ENCODE assay signal across 8 cellular contexts in genomic region chr22:50783033-50783880, GRCh38. TPM values are rescaled to one million over a fixed set of nuclear protein-coding genes. Genes with fewer than 3 reads are reported as not detected.
DNase-seq lines count a peak whose midpoint lies in the region; ATAC-seq and TF ChIP-seq lines count a peak whose summit lies in the region.
"Not testable (repeated sequence)": the region's sequence is repeated elsewhere in the genome, so short reads cannot be mapped to it uniquely, and the experiment has no call there.

TSS of gene RABL2B (minus strand) at chr22:50783636. CDS start at chr22:50782294, 1,342 bp downstream.

- peaks cover 25 to 26% of the 10 kb centered on the region in 2 donors for H3K4me1 Mint-ChIP-seq in natural killer cell treated with Interleukin-12 subunit alpha and Interleukin-12 subunit beta and Interleukin-15 and Interleukin-18, amount 100 ng/mL, for 72 hours (ENCODE audit: low read depth in 2 of 2)
- peaks cover 10 to 11% of the 10 kb centered on the region in 2 donors for H3K4me1 Mint-ChIP-seq in stimulated activated naive B cell treated with anti-CD40 and anti-IgM and Interleukin-4, amounts not matched to agents 10 μg/mL and 1 μg/mL and 100 μg/mL, for 72 hours

- peak within 1 kb of the TSS; percentile 66 to 78 for H3K27ac Mint-ChIP-seq in natural killer cell treated with Interleukin-12 subunit alpha and Interleukin-12 subunit beta and Interleukin-15 and Interleukin-18, amount 100 ng/mL, for 72 hours
- peak within 1 kb of the TSS; percentile 93 for H3K27ac Mint-ChIP-seq in stimulated activated naive B cell treated with anti-CD40 and anti-IgM and Interleukin-4, amounts not matched to agents 10 μg/mL and 1 μg/mL and 100 μg/mL, for 72 hours

- peak; percentile 92 to 96 for ATAC-seq in natural killer cell treated with Interleukin-12 subunit alpha and Interleukin-12 subunit beta and Interleukin-15 and Interleukin-18, amount 100 ng/mL, for 72 hours
- ATAC-seq in stimulated activated naive B cell treated with anti-CD40 and anti-IgM and Interleukin-4, amounts not matched to agents 10 μg/mL and 1 μg/mL and 100 μg/mL, for 72 hours (replicated peaks): peak; percentile 89 to 92

- H3K4me3 Mint-ChIP-seq in natural killer cell treated with Interleukin-12 subunit alpha and Interleukin-12 subunit beta and Interleukin-15 and Interleukin-18, amount 100 ng/mL, for 72 hours: peak within 1 kb of the TSS; percentile 95
- H3K4me3 Mint-ChIP-seq in stimulated activated naive B cell treated with anti-CD40 and anti-IgM and Interleukin-4, amounts not matched to agents 10 μg/mL and 1 μg/mL and 100 μg/mL, for 72 hours: peak within 1 kb of the TSS; percentile 87 to 89

- not testable (repeated sequence) for H3K9me3 Mint-ChIP-seq in natural killer cell treated with Interleukin-12 subunit alpha and Interleukin-12 subunit beta and Interleukin-15 and Interleukin-18, amount 100 ng/mL, for 72 hours; stimulated activated naive B cell treated with anti-CD40 and anti-IgM and Interleukin-4, amounts not matched to agents 10 μg/mL and 1 μg/mL and 100 μg/mL, for 72 hours

- not testable (repeated sequence) for H3K36me3 Mint-ChIP-seq in natural killer cell treated with Interleukin-12 subunit alpha and Interleukin-12 subunit beta and Interleukin-15 and Interleukin-18, amount 100 ng/mL, for 72 hours; stimulated activated naive B cell treated with anti-CD40 and anti-IgM and Interleukin-4, amounts not matched to agents 10 μg/mL and 1 μg/mL and 100 μg/mL, for 72 hours

- H3K4me3 ChIP-seq in fibroblast of the aortic adventitia (ENCODE audit: low read depth, low read length): peak within 1 kb of the TSS; percentile 70

- not testable (repeated sequence) for H3K27me3 Mint-ChIP-seq in natural killer cell treated with Interleukin-12 subunit alpha and Interleukin-12 subunit beta and Interleukin-15 and Interleukin-18, amount 100 ng/mL, for 72 hours; stimulated activated naive B cell treated with anti-CD40 and anti-IgM and Interleukin-4, amounts not matched to agents 10 μg/mL and 1 μg/mL and 100 μg/mL, for 72 hours

- DNase-seq in EL (peak; percentile 87), GOT3 (lab: John Stamatoyannopoulos, UW) (peak; percentile 74), Kasumi-1 (lab: John Stamatoyannopoulos, UW) (peak; percentile 56 to 80), fibroblast of the aortic adventitia (ENCODE audit: low read depth) (peak; percentile 87)
- DNase-seq in activated T-helper 9 cell treated with anti-CD3 and anti-CD28 coated beads, Interleukin-2, amount 50 U/mL, for 16 hours (ENCODE audit: low read depth): peak; percentile 81
- DNase-seq in natural killer cell treated with Interleukin-12 subunit alpha and Interleukin-12 subunit beta and Interleukin-15 and Interleukin-18, amount 100 ng/mL, for 72 hours (ENCODE audit: low spot score): peak; percentile 93
- DNase-seq in stimulated activated naive B cell treated with anti-CD40 and anti-IgM and Interleukin-4, amounts not matched to agents 10 μg/mL and 1 μg/mL and 100 μg/mL, for 72 hours: peak; percentile 91

- not testable (repeated sequence) for TF ChIP-seq CTCF in fibroblast of the aortic adventitia (IDR thresholded peaks at IDR 0.05; ENCODE audit: insufficient read depth, low read length)

- TF ChIP-seq POLR2A in Raji (IDR thresholded peaks at IDR 0.05; ENCODE audit: insufficient read depth, low read depth, low read length): peak; percentile 42; the same call in 1 of the 2 replicates

RNA-seq across cellular contexts. Expression of gene RABL2B, which starts in this region (rescaled TPM):
- 7.7 and 18.0 TPM in 2 replicates for total RNA-seq in fibroblast of the aortic adventitia (ENCODE audit: low replicate concordance)
- total RNA-seq in natural killer cell treated with Interleukin-12 subunit alpha and Interleukin-12 subunit beta and Interleukin-15 and Interleukin-18, amount 100 ng/mL, for 72 hours: 10 to 100 TPM; 15.7 to 26.1 TPM

Comparison
In these comparisons a context has a peak if more than half of its experiments do, and no peak if none do; other contexts are left out.
1. Peak in every context shown above with its lines: DNase-seq, ATAC-seq and H3K4me3 ChIP-seq.